In the genomic region with DNA sequence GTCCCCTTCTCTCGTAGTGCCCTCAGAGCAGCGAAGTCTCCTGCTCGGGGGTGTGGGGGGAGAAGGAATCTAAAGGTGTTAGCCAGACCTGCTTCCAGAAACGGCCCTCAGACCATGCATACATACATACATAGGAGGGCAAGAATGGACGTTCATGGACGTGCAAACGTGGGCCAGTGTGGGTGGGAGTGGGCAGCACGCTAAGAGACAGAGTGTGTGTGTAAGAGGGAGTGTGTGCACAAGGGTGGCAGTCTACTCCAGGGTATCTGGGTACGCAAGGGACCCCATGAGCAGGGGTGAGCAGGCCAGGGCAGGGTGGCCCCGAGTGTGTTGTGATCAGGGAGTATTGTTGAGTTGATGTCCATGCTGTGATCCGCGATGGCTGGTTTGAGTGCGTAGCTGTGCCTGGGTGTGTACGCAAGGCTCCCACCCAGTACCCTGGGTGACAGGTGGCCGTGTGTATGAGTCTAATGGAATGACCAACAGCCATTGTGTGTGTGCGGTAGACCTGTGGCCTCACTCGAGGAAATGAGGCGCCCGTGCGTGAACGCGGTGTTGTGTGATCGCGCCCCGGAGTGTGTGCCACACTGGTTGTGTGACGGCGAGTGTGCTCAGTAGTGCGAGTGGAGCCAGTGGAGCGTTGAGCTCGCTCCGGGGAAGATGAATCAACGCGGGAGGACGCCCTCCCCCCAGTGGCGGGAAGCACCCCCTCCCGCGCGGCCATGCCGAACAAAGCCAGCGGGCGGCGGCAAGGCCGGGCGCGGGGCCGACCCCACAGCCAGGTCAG, we compare ENCODE assay signal across 8 cellular contexts. TPM values are rescaled to one million over a fixed set of nuclear protein-coding genes. Genes with fewer than 3 reads are reported as not detected.
A peak's percentile ranks its signal among the peaks of the same experiment; 100 is the strongest.
DNase-seq lines count a peak whose midpoint lies in the region; ATAC-seq, FAIRE-seq and TF ChIP-seq lines count a peak whose summit lies in the region.

No MANE protein-coding gene starts in this region.

- TSS peak; percentile 57 for BruUV-seq in HepG2 (replicated peaks; lab: Mats Ljungman, UMichigan)

- TF ChIP-seq RAD21 in HepG2 (CRISPR knock-in tag; IDR thresholded peaks at IDR 0.05), result no peak

- peaks cover 0 to 2% (median 0%) of the 10 kb centered on the region in 3 donors for H3K9me3 Mint-ChIP-seq in IgD-negative memory B cell

- H3K4me1 ChIP-seq in BLaER1 (peaks cover 42% of the 10 kb centered on the region), adipocyte (ENCODE audit: control insufficient read depth, insufficient read depth, low read length) (peaks cover 9% of the 10 kb centered on the region), HepG2 (ENCODE audit: insufficient read depth, low read length) (peaks cover 14% of the 10 kb centered on the region), upper lobe of right lung (peaks cover 7% of the 10 kb centered on the region)

- peak; percentile 37 for ATAC-seq in GM19395 (IDR thresholded peaks at IDR 0.05; ENCODE audit: unreplicated experiment)
- no peak; the same call in 1 of the 3 replicates for ATAC-seq in HepG2
- ATAC-seq in upper lobe of right lung, result no peak

- TF ChIP-seq EP300 in HepG2 (IDR thresholded peaks at IDR 0.05; ENCODE audit: low read depth in 2 of 2, low read length in 2 of 2), result no peak
- no peak for TF ChIP-seq EP300 in HepG2 (CRISPR knock-in tag; IDR thresholded peaks at IDR 0.05; ENCODE audit: borderline replicate concordance)

- H3K27me3 Mint-ChIP-seq in IgD-negative memory B cell, result peaks cover 14% of the 10 kb centered on the region

- in situ Hi-C loops in HepG2 (cut with HindIII; ENCODE audit: extremely low pct_ligation_motif_present, low pct_unique_long_range_greater_than_20kb), result no loop called here

- TF ChIP-seq POLR2A in HepG2 (IDR thresholded peaks at IDR 0.05; ENCODE audit: insufficient read depth in 1 of 2, low read depth in 2 of 2, low read length in 2 of 2), result no peak

- peak overlapping the region; percentile 81 for H3K4me3 ChIP-seq in BLaER1
- H3K4me3 ChIP-seq in adipocyte (ENCODE audit: low read length), result peak overlapping the region; percentile 69
- peak overlapping the region in 2 of 3 experiments; percentile 59 to 76; a peak in 3 of 6 replicates for H3K4me3 ChIP-seq in HepG2 (replicated peaks in 1 of 3; ENCODE audit: insufficient read depth in 1 of 3, low read depth in 2 of 3, low read length in 3 of 3)
- H3K4me3 ChIP-seq in upper lobe of right lung, result peak overlapping the region; percentile 69

- no peaks in the 10 kb centered on the region for H3K36me3 Mint-ChIP-seq in IgD-negative memory B cell

- peak overlapping the region; percentile 37; the same call in 1 of the 2 replicates for H3K27ac ChIP-seq in BLaER1
- no peak overlapping the region for H3K27ac ChIP-seq in HepG2 (ENCODE audit: extremely low read length, insufficient read depth, low read length)
- H3K27ac ChIP-seq in upper lobe of right lung, result no peak overlapping the region

- 73% methylated on average over 20 of the region's 46 CpGs for WGBS in HepG2 (ENCODE audit: low lambda C conversion rate)

- peak overlapping the region; percentile 7 to 57 (median 46) for H3K27ac Mint-ChIP-seq in IgD-negative memory B cell

- TF ChIP-seq CTCF in HepG2 (CRISPR knock-in tag; IDR thresholded peaks at IDR 0.05) (no peak), upper lobe of right lung (IDR thresholded peaks at IDR 0.05) (no peak)

- H2AFZ ChIP-seq in HepG2 (ENCODE audit: low read length), result no peak overlapping the region

- H3K79me2 ChIP-seq in HepG2 (ENCODE audit: insufficient read depth, low read length), result no peaks in the 10 kb centered on the region

- POLR2A ChIA-PET in HepG2 (lab: Yijun Ruan, JAX), result no interaction called here

- H4K20me1 ChIP-seq in BLaER1 (peaks cover 50% of the 10 kb centered on the region), HepG2 (ENCODE audit: insufficient read depth, low read length) (no peaks in the 10 kb centered on the region)

- peak overlapping the region; percentile 72 to 95 (median 94) for H3K4me3 Mint-ChIP-seq in IgD-negative memory B cell

- intact Hi-C loops in HepG2 (cut with micrococcal nuclease; ENCODE audit: unreplicated experiment) (no loop called here), upper lobe of right lung (cut with DNase I) (no loop called here)

- no peak for FAIRE-seq in HepG2 (lab: Jason Lieb, UNC)
- no peak for FAIRE-seq in frontal cortex (lab: Jason Lieb, UNC)

- H3K9me3 ChIP-seq in BLaER1 (no peaks in the 10 kb centered on the region), adipocyte (ENCODE audit: control insufficient read depth, low read length) (no peaks in the 10 kb centered on the region), HepG2 (ENCODE audit: low read length) (no peaks in the 10 kb centered on the region), upper lobe of right lung (no peaks in the 10 kb centered on the region)

- no peaks in the 10 kb centered on the region for H3K27me3 ChIP-seq in BLaER1
- no peaks in the 10 kb centered on the region for H3K27me3 ChIP-seq in adipocyte (replicated peaks; ENCODE audit: control insufficient read depth, insufficient read depth, low read length)
- H3K27me3 ChIP-seq in HepG2 (ENCODE audit: control insufficient read depth in 1 of 2, insufficient read depth in 2 of 2, low read length in 2 of 2), result no peaks in the 10 kb centered on the region; a peak in 2 of 5 replicates
- no peaks in the 10 kb centered on the region for H3K27me3 ChIP-seq in upper lobe of right lung

- CTCF ChIA-PET in HepG2 (lab: Yijun Ruan, JAX; ENCODE audit: low intra/inter-chr PET ratio, low total read pairs), result no interaction called here

- peak overlapping the region; percentile 95 for H3K4me2 ChIP-seq in BLaER1
- H3K4me2 ChIP-seq in HepG2 (ENCODE audit: low read depth, low read length), result peak overlapping the region; percentile 66

- peak overlapping the region; percentile 76 for H3K9ac ChIP-seq in BLaER1
- H3K9ac ChIP-seq in adipocyte (ENCODE audit: low read length), result no peak overlapping the region
- no peak overlapping the region; the same call in 1 of the 2 replicates for H3K9ac ChIP-seq in HepG2 (ENCODE audit: insufficient read depth, low read depth, low read length)

- DNase-seq in adipocyte (ENCODE audit: low read depth) (no peak), HepG2 (ENCODE audit: low spot score) (no peak), upper lobe of right lung (no peak), superior temporal gyrus (ENCODE audit: extremely low spot score) (no peak), frontal cortex (ENCODE audit: low spot score in 2 of 2) (no peak)

- peaks cover 0 to 7% (median 5%) of the 10 kb centered on the region in 3 donors for H3K4me1 Mint-ChIP-seq in IgD-negative memory B cell

- H3K36me3 ChIP-seq in BLaER1, result no peaks in the 10 kb centered on the region
- H3K36me3 ChIP-seq in adipocyte (ENCODE audit: control insufficient read depth, insufficient read depth, low read length, severe bottlenecking), result no peaks in the 10 kb centered on the region
- H3K36me3 ChIP-seq in HepG2 (replicated peaks in 1 of 2; ENCODE audit: control insufficient read depth in 1 of 2, insufficient read depth in 2 of 2, low read length in 2 of 2), result no peaks in the 10 kb centered on the region
- H3K36me3 ChIP-seq in upper lobe of right lung, result no peaks in the 10 kb centered on the region

RNA-seq across cellular contexts. Expression of a gene that starts 0.8 kb away (rescaled TPM):
- 0.35 TPM for polyA plus RNA-seq in IgD-negative memory B cell
- total RNA-seq in HepG2 (2016; rRNA removed; fragmentation: Illumina TruSeq; extraction: Trizol), result 2.0 and 2.1 TPM in 2 replicates
- total RNA-seq in HepG2 (2016; cell fraction: cytosol; rRNA removed; fragmentation: Illumina TruSeq; extraction: Trizol; ENCODE audit: low read depth), result 0.20 and 0.26 TPM in 2 replicates
- total RNA-seq in HepG2 (2016; cell fraction: insoluble cytoplasmic fraction; rRNA removed; fragmentation: Illumina TruSeq; extraction: Trizol), result 1.6 and 2.0 TPM in 2 replicates
- total RNA-seq in HepG2 (2016; cell fraction: membrane; rRNA removed; fragmentation: Illumina TruSeq; extraction: Trizol), result 0.71 and 0.79 TPM in 2 replicates
- 1.4 and 1.8 TPM in 2 replicates for total RNA-seq in HepG2 (2016; cell fraction: nucleus; rRNA removed; fragmentation: Illumina TruSeq; extraction: Trizol)
- 0.32 and 0.56 TPM in 2 replicates for polyA plus RNA-seq in HepG2 (2011; rRNA removed)
- 0.31 and 0.34 TPM in 2 replicates for polyA plus RNA-seq in HepG2 (2011; cell fraction: cytosol; rRNA removed)
- polyA plus RNA-seq in HepG2 (2011; cell fraction: nucleus; rRNA removed), result 0.50 and 0.62 TPM in 2 replicates
- polyA plus RNA-seq in HepG2 (2012), result 0.59 and 0.60 TPM in 2 replicates
- polyA plus RNA-seq in HepG2 (2016; cell fraction: cytosol; fragmentation: Illumina TruSeq; extraction: Trizol; ENCODE audit: low read depth), result 0.09 TPM in 2 replicates
- 1.4 and 1.7 TPM in 2 replicates for polyA plus RNA-seq in HepG2 (2016; cell fraction: insoluble cytoplasmic fraction; fragmentation: Illumina TruSeq; extraction: Trizol; ENCODE audit: low read depth)
- polyA plus RNA-seq in HepG2 (2016; cell fraction: membrane; fragmentation: Illumina TruSeq; extraction: Trizol; ENCODE audit: low read depth), result 0.34 and 0.43 TPM in 2 replicates
- polyA plus RNA-seq in HepG2 (2016; cell fraction: nucleus; fragmentation: Illumina TruSeq; extraction: Trizol; ENCODE audit: insufficient read depth, low read depth), result 1.1 and 1.6 TPM in 2 replicates
- polyA minus RNA-seq in HepG2 (2011; rRNA and poly(A)+ RNA removed; ENCODE audit: low replicate concordance), result 0.62 and 3.2 TPM in 2 replicates
- polyA minus RNA-seq in HepG2 (2011; cell fraction: cytosol; rRNA and poly(A)+ RNA removed), result 0.70 and 0.99 TPM in 2 replicates
- 0.87 and 0.90 TPM in 2 replicates for polyA minus RNA-seq in HepG2 (2011; cell fraction: nucleus; rRNA and poly(A)+ RNA removed)
- total RNA-seq in upper lobe of right lung, result 1.4 TPM
- 101 TPM for total RNA-seq in frontal cortex

RNA-seq across cellular contexts. Expression of a gene that starts 21.2 kb away (rescaled TPM):
- polyA plus RNA-seq in IgD-negative memory B cell (not detected), HepG2 (2011; rRNA removed) (not detected in 2 replicates)
- total RNA-seq in HepG2 (2016; rRNA removed; fragmentation: Illumina TruSeq; extraction: Trizol) (not detected in 2 replicates), upper lobe of right lung (not detected), frontal cortex (15.5 TPM)
- not detected in 2 replicates for total RNA-seq in HepG2 (2016; cell fraction: cytosol; rRNA removed; fragmentation: Illumina TruSeq; extraction: Trizol; ENCODE audit: low read depth)
- total RNA-seq in HepG2 (2016; cell fraction: insoluble cytoplasmic fraction; rRNA removed; fragmentation: Illumina TruSeq; extraction: Trizol), result not detected in 2 replicates
- total RNA-seq in HepG2 (2016; cell fraction: membrane; rRNA removed; fragmentation: Illumina TruSeq; extraction: Trizol), result not detected in 2 replicates
- total RNA-seq in HepG2 (2016; cell fraction: nucleus; rRNA removed; fragmentation: Illumina TruSeq; extraction: Trizol), result not detected in 2 replicates
- not detected in 2 replicates for polyA plus RNA-seq in HepG2 (2011; cell fraction: cytosol; rRNA removed)
- polyA plus RNA-seq in HepG2 (2011; cell fraction: nucleus; rRNA removed), result not detected in 2 replicates
- polyA plus RNA-seq in HepG2 (2012), result not detected in 2 replicates
- not detected in 2 replicates for polyA plus RNA-seq in HepG2 (2016; cell fraction: cytosol; fragmentation: Illumina TruSeq; extraction: Trizol; ENCODE audit: low read depth)
- not detected in 2 replicates for polyA plus RNA-seq in HepG2 (2016; cell fraction: insoluble cytoplasmic fraction; fragmentation: Illumina TruSeq; extraction: Trizol; ENCODE audit: low read depth)
- not detected in 2 replicates for polyA plus RNA-seq in HepG2 (2016; cell fraction: membrane; fragmentation: Illumina TruSeq; extraction: Trizol; ENCODE audit: low read depth)
- not detected in 2 replicates for polyA plus RNA-seq in HepG2 (2016; cell fraction: nucleus; fragmentation: Illumina TruSeq; extraction: Trizol; ENCODE audit: insufficient read depth, low read depth)
- polyA minus RNA-seq in HepG2 (2011; rRNA and poly(A)+ RNA removed; ENCODE audit: low replicate concordance), result not detected in 2 replicates
- polyA minus RNA-seq in HepG2 (2011; cell fraction: cytosol; rRNA and poly(A)+ RNA removed), result not detected in 2 replicates
- not detected in 2 replicates for polyA minus RNA-seq in HepG2 (2011; cell fraction: nucleus; rRNA and poly(A)+ RNA removed)

RNA-seq across cellular contexts. Expression of a gene that starts 21.3 kb away (rescaled TPM):
- not detected for polyA plus RNA-seq in IgD-negative memory B cell
- total RNA-seq in HepG2 (2016; rRNA removed; fragmentation: Illumina TruSeq; extraction: Trizol), result not detected in 2 replicates
- not detected in 2 replicates for total RNA-seq in HepG2 (2016; cell fraction: cytosol; rRNA removed; fragmentation: Illumina TruSeq; extraction: Trizol; ENCODE audit: low read depth)
- total RNA-seq in HepG2 (2016; cell fraction: insoluble cytoplasmic fraction; rRNA removed; fragmentation: Illumina TruSeq; extraction: Trizol), result not detected in 2 replicates
- total RNA-seq in HepG2 (2016; cell fraction: membrane; rRNA removed; fragmentation: Illumina TruSeq; extraction: Trizol), result not detected in 2 replicates
- not detected in 2 replicates for total RNA-seq in HepG2 (2016; cell fraction: nucleus; rRNA removed; fragmentation: Illumina TruSeq; extraction: Trizol)
- not detected in 2 replicates for polyA plus RNA-seq in HepG2 (2011; rRNA removed)
- polyA plus RNA-seq in HepG2 (2011; cell fraction: cytosol; rRNA removed), result not detected in 2 replicates
- polyA plus RNA-seq in HepG2 (2011; cell fraction: nucleus; rRNA removed), result not detected in 2 replicates
- not detected in 2 replicates for polyA plus RNA-seq in HepG2 (2012)
- polyA plus RNA-seq in HepG2 (2016; cell fraction: cytosol; fragmentation: Illumina TruSeq; extraction: Trizol; ENCODE audit: low read depth), result not detected in 2 replicates
- polyA plus RNA-seq in HepG2 (2016; cell fraction: insoluble cytoplasmic fraction; fragmentation: Illumina TruSeq; extraction: Trizol; ENCODE audit: low read depth), result not detected in 2 replicates
- not detected in 2 replicates for polyA plus RNA-seq in HepG2 (2016; cell fraction: membrane; fragmentation: Illumina TruSeq; extraction: Trizol; ENCODE audit: low read depth)
- not detected in 2 replicates for polyA plus RNA-seq in HepG2 (2016; cell fraction: nucleus; fragmentation: Illumina TruSeq; extraction: Trizol; ENCODE audit: insufficient read depth, low read depth)
- 0.07 TPM in 1 of 2 replicates, not detected in the other for polyA minus RNA-seq in HepG2 (2011; rRNA and poly(A)+ RNA removed; ENCODE audit: low replicate concordance)
- not detected in 2 replicates for polyA minus RNA-seq in HepG2 (2011; cell fraction: cytosol; rRNA and poly(A)+ RNA removed)
- polyA minus RNA-seq in HepG2 (2011; cell fraction: nucleus; rRNA and poly(A)+ RNA removed), result not detected in 2 replicates
- total RNA-seq in upper lobe of right lung, result not detected
- under 0.01 TPM for total RNA-seq in frontal cortex

RNA-seq across cellular contexts. Expression of a gene that starts 38.2 kb away (rescaled TPM):
- polyA plus RNA-seq in IgD-negative memory B cell (19.5 TPM), HepG2 (2011; rRNA removed) (15.0 and 20.0 TPM in 2 replicates)
- total RNA-seq in HepG2 (2016; rRNA removed; fragmentation: Illumina TruSeq; extraction: Trizol) (10.1 and 11.5 TPM in 2 replicates), upper lobe of right lung (31.8 TPM), frontal cortex (21.2 TPM)
- total RNA-seq in HepG2 (2016; cell fraction: cytosol; rRNA removed; fragmentation: Illumina TruSeq; extraction: Trizol; ENCODE audit: low read depth), result 14.4 and 15.0 TPM in 2 replicates
- 9.9 and 11.9 TPM in 2 replicates for total RNA-seq in HepG2 (2016; cell fraction: insoluble cytoplasmic fraction; rRNA removed; fragmentation: Illumina TruSeq; extraction: Trizol)
- total RNA-seq in HepG2 (2016; cell fraction: membrane; rRNA removed; fragmentation: Illumina TruSeq; extraction: Trizol), result 28.4 and 30.1 TPM in 2 replicates
- total RNA-seq in HepG2 (2016; cell fraction: nucleus; rRNA removed; fragmentation: Illumina TruSeq; extraction: Trizol), result 6.7 and 8.6 TPM in 2 replicates
- 14.6 and 15.9 TPM in 2 replicates for polyA plus RNA-seq in HepG2 (2011; cell fraction: cytosol; rRNA removed)
- polyA plus RNA-seq in HepG2 (2011; cell fraction: nucleus; rRNA removed), result 34.5 and 40.1 TPM in 2 replicates
- polyA plus RNA-seq in HepG2 (2012), result 7.5 and 9.2 TPM in 2 replicates
- 20.7 and 22.9 TPM in 2 replicates for polyA plus RNA-seq in HepG2 (2016; cell fraction: cytosol; fragmentation: Illumina TruSeq; extraction: Trizol; ENCODE audit: low read depth)
- 11.8 and 14.9 TPM in 2 replicates for polyA plus RNA-seq in HepG2 (2016; cell fraction: insoluble cytoplasmic fraction; fragmentation: Illumina TruSeq; extraction: Trizol; ENCODE audit: low read depth)
- 32.1 and 34.7 TPM in 2 replicates for polyA plus RNA-seq in HepG2 (2016; cell fraction: membrane; fragmentation: Illumina TruSeq; extraction: Trizol; ENCODE audit: low read depth)
- 17.6 and 18.4 TPM in 2 replicates for polyA plus RNA-seq in HepG2 (2016; cell fraction: nucleus; fragmentation: Illumina TruSeq; extraction: Trizol; ENCODE audit: insufficient read depth, low read depth)
- 26.2 and 35.2 TPM in 2 replicates for polyA minus RNA-seq in HepG2 (2011; rRNA and poly(A)+ RNA removed; ENCODE audit: low replicate concordance)
- polyA minus RNA-seq in HepG2 (2011; cell fraction: cytosol; rRNA and poly(A)+ RNA removed), result 9.8 and 12.6 TPM in 2 replicates
- polyA minus RNA-seq in HepG2 (2011; cell fraction: nucleus; rRNA and poly(A)+ RNA removed), result 6.7 and 8.6 TPM in 2 replicates

RNA-seq across cellular contexts. Expression of a gene that starts 60.0 kb away (rescaled TPM):
- polyA plus RNA-seq in IgD-negative memory B cell, result not detected
- 7.8 and 17.9 TPM in 2 replicates for total RNA-seq in HepG2 (2016; rRNA removed; fragmentation: Illumina TruSeq; extraction: Trizol)
- 3.8 and 4.0 TPM in 2 replicates for total RNA-seq in HepG2 (2016; cell fraction: cytosol; rRNA removed; fragmentation: Illumina TruSeq; extraction: Trizol; ENCODE audit: low read depth)
- total RNA-seq in HepG2 (2016; cell fraction: insoluble cytoplasmic fraction; rRNA removed; fragmentation: Illumina TruSeq; extraction: Trizol), result 5.3 and 18.3 TPM in 2 replicates
- total RNA-seq in HepG2 (2016; cell fraction: membrane; rRNA removed; fragmentation: Illumina TruSeq; extraction: Trizol), result 7.4 and 8.2 TPM in 2 replicates
- 19.1 and 22.7 TPM in 2 replicates for total RNA-seq in HepG2 (2016; cell fraction: nucleus; rRNA removed; fragmentation: Illumina TruSeq; extraction: Trizol)
- polyA plus RNA-seq in HepG2 (2011; rRNA removed), result 20.9 and 27.3 TPM in 2 replicates
- polyA plus RNA-seq in HepG2 (2011; cell fraction: cytosol; rRNA removed), result 14.0 and 14.6 TPM in 2 replicates
- polyA plus RNA-seq in HepG2 (2011; cell fraction: nucleus; rRNA removed), result 70.0 and 99.3 TPM in 2 replicates
- 15.8 and 16.5 TPM in 2 replicates for polyA plus RNA-seq in HepG2 (2012)
- polyA plus RNA-seq in HepG2 (2016; cell fraction: cytosol; fragmentation: Illumina TruSeq; extraction: Trizol; ENCODE audit: low read depth), result 2.7 and 3.5 TPM in 2 replicates
- 6.8 and 7.1 TPM in 2 replicates for polyA plus RNA-seq in HepG2 (2016; cell fraction: insoluble cytoplasmic fraction; fragmentation: Illumina TruSeq; extraction: Trizol; ENCODE audit: low read depth)
- 4.6 and 6.1 TPM in 2 replicates for polyA plus RNA-seq in HepG2 (2016; cell fraction: membrane; fragmentation: Illumina TruSeq; extraction: Trizol; ENCODE audit: low read depth)
- 48.7 and 52.7 TPM in 2 replicates for polyA plus RNA-seq in HepG2 (2016; cell fraction: nucleus; fragmentation: Illumina TruSeq; extraction: Trizol; ENCODE audit: insufficient read depth, low read depth)
- polyA minus RNA-seq in HepG2 (2011; rRNA and poly(A)+ RNA removed; ENCODE audit: low replicate concordance), result 0.07 and 41.0 TPM in 2 replicates
- polyA minus RNA-seq in HepG2 (2011; cell fraction: cytosol; rRNA and poly(A)+ RNA removed), result 12.1 and 12.2 TPM in 2 replicates
- 15.5 and 15.7 TPM in 2 replicates for polyA minus RNA-seq in HepG2 (2011; cell fraction: nucleus; rRNA and poly(A)+ RNA removed)
- total RNA-seq in upper lobe of right lung, result 0.35 TPM
- total RNA-seq in frontal cortex, result under 0.01 TPM

Comparison
In these comparisons a context has a peak if more than half of its experiments do, and no peak if none do; other contexts are left out.
1. RNA of a gene that starts 0.8 kb away (total RNA-seq): 101 TPM in frontal cortex (single experiment); 0.20 to 2.1 TPM in HepG2 and 1.4 TPM in upper lobe of right lung (single experiment); every median in the first group is over 10 times any median in the second.
2. RNA of a gene that starts 21.2 kb away (total RNA-seq): 15.5 TPM in frontal cortex (single experiment); not detected in upper lobe of right lung (single experiment) and not detected in HepG2; every median in the first group is over 10 times any median in the second.
3. Peak in every context shown above with its lines, with median percentiles within 50 percentile points of each other: H3K4me3 ChIP-seq.